In genomic region chr15:54859982-54860381, GRCh38 we compare ENCODE assay signal across 35 cellular contexts.
"Had no signal": no experiment of that assay in that cellular context is flagged by ENCODE, and none has a peak within 500 bp of the region (broad histone marks: within the 10 kb centered on the region; RNA-seq: fewer than 3 reads in every experiment).

No MANE protein-coding gene starts in this region.

- H3K4me2 ChIP-seq: KMS-11 had no signal

- H3K36me3 ChIP-seq: MG63 had no signal

- H3K27me3 ChIP-seq: MG63 had no signal

- H3K27ac ChIP-seq: KMS-11 had no signal

- H3K9ac ChIP-seq: KMS-11 had no signal

- DNase-seq: Karpas-422, Kasumi-1, MG63, MM.1S, MV-4-11, NCI-H1048, NCI-H1092, NCI-H1092 treated with DMSO at 0.1 percent for 48 hours, NCI-H1105, NCI-H1105 treated with DMSO at 0.1 percent for 48 hours, NCI-H1417, NCI-H1417 treated with DMSO at 0.1 percent for 48 hours, NCI-H1436, NCI-H1436 treated with DMSO at 0.1 percent for 48 hours, NCI-H146, NCI-H1694, NCI-H1694 treated with DMSO at 0.1 percent for 48 hours, NCI-H187, NCI-H187 treated with DMSO at 0.1 percent for 48 hours, NCI-H1930, NCI-H2029, NCI-H2029 treated with DMSO at 0.1 percent for 48 hours, NCI-H2081, NCI-H2081 treated with DMSO at 0.1 percent for 48 hours, NCI-H2107, NCI-H2171, NCI-H2171 treated with DMSO at 0.1 percent for 48 hours, NCI-H2227 treated with DMSO at 0.1 percent for 48 hours, NCI-H226, NCI-H345, NCI-H446, NCI-H446 treated with DMSO at 0.1 percent for 48 hours, NCI-H510A, NCI-H510A treated with DMSO at 0.1 percent for 48 hours had no signal

- H3K4me3 ChIP-seq: MG63 had no signal

- H3K9me3 ChIP-seq: MG63 had no signal
